In genomic region chr21:41169701-41170100, GRCh38 we compare ENCODE assay signal across 10 cellular contexts. TPM values are rescaled to one million over a fixed set of nuclear protein-coding genes. Genes with fewer than 3 reads are reported as not detected.
DNase-seq lines count a peak whose midpoint lies in the region; ATAC-seq and TF ChIP-seq lines count a peak whose summit lies in the region.
"Had no signal": no experiment of that assay in that cellular context is flagged by ENCODE, and none has a peak within 500 bp of the region (broad histone marks: within the 10 kb centered on the region; RNA-seq: fewer than 3 reads in every experiment).

No MANE protein-coding gene starts in this region.

- no peak overlapping the region for H2BK15ac ChIP-seq in mesendoderm (replicated peaks; ENCODE audit: low read depth)

- H4K5ac ChIP-seq in mesendoderm (ENCODE audit: low read length) = no peak overlapping the region

- H3K27ac ChIP-seq in colonic mucosa = no peak overlapping the region
- peak overlapping the region; percentile 53 for H3K27ac ChIP-seq in stomach smooth muscle (ENCODE audit: low read length)
- no peak overlapping the region for H3K27ac ChIP-seq in mesendoderm (ENCODE audit: low read depth, low read length)

- peak overlapping the region; percentile 82 for H3K4me3 ChIP-seq in Loucy (ENCODE audit: low read length, poor library complexity, severe bottlenecking)
- peak overlapping the region; percentile 71 for H3K4me3 ChIP-seq in colonic mucosa
- H3K4me3 ChIP-seq in stomach smooth muscle (ENCODE audit: low read length in 2 of 2) = peak overlapping the region in 1 of 2 donors; percentile 79
- no peak overlapping the region for H3K4me3 ChIP-seq in mesendoderm (ENCODE audit: low read length)

- no CpG with 5 or more reads among the region's 6 CpGs for WGBS in mesendoderm (ENCODE audit: extremely low coverage, insufficient coverage, low lambda C conversion rate)

- no peak overlapping the region for H2AFZ ChIP-seq in Loucy (ENCODE audit: low read length)

- no peak overlapping the region for H2BK120ac ChIP-seq in mesendoderm (ENCODE audit: low read depth, low read length)

- 0 out of 2 replicates have a peak, but pooled peaks cover 4% of the 10 kb centered on the region for H3F3A ChIP-seq in Loucy (ENCODE audit: low read depth)

- DNase-seq in colonic mucosa (no peak), mucosa of gallbladder (ENCODE audit: low spot score) (peak; percentile 33), mesendoderm (no peak)
- no peak for DNase-seq in activated T-helper 1 cell treated with anti-CD3 and anti-CD28 coated beads, Interleukin-12 subunit alpha, Interleukin-12 subunit beta, Interleukin-2, Interleukin-4 antibody, amounts not matched to agents 30 ng/mL and 10 ng/mL and 1 ng/mL, durations not matched to agents 14 hours and 24 hours and 36 hours (ENCODE audit: low spot score)
- DNase-seq: activated gamma-delta T cell treated with Interleukin-2 at 50 U/mL for 16 hours; effector memory CD4-positive, alpha-beta T cell had no signal

- peaks cover 3% of the 10 kb centered on the region for H3K79me1 ChIP-seq in mesendoderm (ENCODE audit: low read length)

- TF ChIP-seq CTCF in Loucy (conservative IDR thresholded peaks at IDR 0.05; ENCODE audit: low read length) = no peak
- TF ChIP-seq CTCF in colonic mucosa (IDR thresholded peaks at IDR 0.05) = no peak

- H3K79me2 ChIP-seq in Loucy (ENCODE audit: insufficient read depth, low read length) (peaks cover 28% of the 10 kb centered on the region; the same call in 1 of the 2 replicates), mesendoderm (ENCODE audit: control insufficient read depth, insufficient read depth, low read length) (no peaks in the 10 kb centered on the region)

- H4K20me1 ChIP-seq in Loucy (ENCODE audit: insufficient read depth, low read length, poor library complexity, severe bottlenecking) = peaks cover 8% of the 10 kb centered on the region

- H3K36me3 ChIP-seq in Loucy (ENCODE audit: insufficient read depth, low read length) = no peaks in the 10 kb centered on the region
- no peaks in the 10 kb centered on the region for H3K36me3 ChIP-seq in colonic mucosa
- H3K36me3 ChIP-seq in stomach smooth muscle (ENCODE audit: control insufficient read depth in 2 of 2, insufficient read depth in 2 of 2, low read length in 2 of 2) = no peaks in the 10 kb centered on the region
- H3K36me3 ChIP-seq in mesendoderm (ENCODE audit: control insufficient read depth, insufficient read depth, low read length) = no peaks in the 10 kb centered on the region
- H3K36me3 ChIP-seq: spleen had no signal

- H3K27me3 ChIP-seq in Loucy (ENCODE audit: insufficient read depth, low read length, poor library complexity, severe bottlenecking) (no peaks in the 10 kb centered on the region), colonic mucosa (no peaks in the 10 kb centered on the region), stomach smooth muscle (ENCODE audit: control insufficient read depth in 1 of 2, insufficient read depth in 2 of 2, low read length in 2 of 2) (no peaks in the 10 kb centered on the region), mesendoderm (ENCODE audit: insufficient read depth, low read length, poor library complexity) (no peaks in the 10 kb centered on the region)

- H3K9me2 ChIP-seq in Loucy (replicated peaks; ENCODE audit: low read depth, low read length) = no peaks in the 10 kb centered on the region

- no peak overlapping the region for H3K4ac ChIP-seq in mesendoderm (ENCODE audit: low read depth, low read length)

- H3K9ac ChIP-seq in Loucy (ENCODE audit: low read depth, low read length, poor library complexity, severe bottlenecking) (peak overlapping the region; percentile 57), colonic mucosa (ENCODE audit: low read depth in 2 of 2, low read length in 2 of 2) (no peak overlapping the region), stomach smooth muscle (ENCODE audit: low read length in 2 of 2) (peak overlapping the region; percentile 55 to 60), mesendoderm (ENCODE audit: low read length) (no peak overlapping the region)

- no peak overlapping the region for H2BK5ac ChIP-seq in mesendoderm (ENCODE audit: low read length)

- no peak overlapping the region for H3K18ac ChIP-seq in mesendoderm (ENCODE audit: low read length)

- H3K9me3 ChIP-seq in Loucy (ENCODE audit: insufficient read depth, low read depth, low read length) (no peaks in the 10 kb centered on the region), colonic mucosa (no peaks in the 10 kb centered on the region), stomach smooth muscle (ENCODE audit: control insufficient read depth in 2 of 2, low read length in 2 of 2) (no peaks in the 10 kb centered on the region)
- H3K9me3 ChIP-seq: spleen had no signal

- no peak overlapping the region for H3K4me3 Mint-ChIP-seq in activated T-helper 1 cell treated with anti-CD3 and anti-CD28 coated beads, Interleukin-12 subunit alpha, Interleukin-12 subunit beta, Interleukin-2, Interleukin-4 antibody, amounts not matched to agents 30 ng/mL and 10 ng/mL and 1 ng/mL, durations not matched to agents 14 hours and 24 hours and 36 hours

- H3K27ac Mint-ChIP-seq in activated T-helper 1 cell treated with anti-CD3 and anti-CD28 coated beads, Interleukin-12 subunit alpha, Interleukin-12 subunit beta, Interleukin-2, Interleukin-4 antibody, amounts not matched to agents 30 ng/mL and 10 ng/mL and 1 ng/mL, durations not matched to agents 14 hours and 24 hours and 36 hours = no peak overlapping the region

- no peaks in the 10 kb centered on the region for H3K9me3 Mint-ChIP-seq in activated T-helper 1 cell treated with anti-CD3 and anti-CD28 coated beads, Interleukin-12 subunit alpha, Interleukin-12 subunit beta, Interleukin-2, Interleukin-4 antibody, amounts not matched to agents 30 ng/mL and 10 ng/mL and 1 ng/mL, durations not matched to agents 14 hours and 24 hours and 36 hours

- no peaks in the 10 kb centered on the region for H3K36me3 Mint-ChIP-seq in activated T-helper 1 cell treated with anti-CD3 and anti-CD28 coated beads, Interleukin-12 subunit alpha, Interleukin-12 subunit beta, Interleukin-2, Interleukin-4 antibody, amounts not matched to agents 30 ng/mL and 10 ng/mL and 1 ng/mL, durations not matched to agents 14 hours and 24 hours and 36 hours (ENCODE audit: low read depth)

- no peak overlapping the region for H4K8ac ChIP-seq in mesendoderm (ENCODE audit: low read depth, low read length)

- H3K4me2 ChIP-seq in Loucy (ENCODE audit: low read depth, low read length, poor library complexity, severe bottlenecking) (peak overlapping the region; percentile 92), mesendoderm (ENCODE audit: low read length) (no peak overlapping the region)

- H2AK5ac ChIP-seq in mesendoderm (ENCODE audit: low read length) = no peak overlapping the region

- H3K4me1 Mint-ChIP-seq in activated T-helper 1 cell treated with anti-CD3 and anti-CD28 coated beads, Interleukin-12 subunit alpha, Interleukin-12 subunit beta, Interleukin-2, Interleukin-4 antibody, amounts not matched to agents 30 ng/mL and 10 ng/mL and 1 ng/mL, durations not matched to agents 14 hours and 24 hours and 36 hours (ENCODE audit: low read depth) = peaks cover 11% of the 10 kb centered on the region

- H3K23ac ChIP-seq in mesendoderm (ENCODE audit: low read length) = no peak overlapping the region

- H3K27me3 Mint-ChIP-seq in activated T-helper 1 cell treated with anti-CD3 and anti-CD28 coated beads, Interleukin-12 subunit alpha, Interleukin-12 subunit beta, Interleukin-2, Interleukin-4 antibody, amounts not matched to agents 30 ng/mL and 10 ng/mL and 1 ng/mL, durations not matched to agents 14 hours and 24 hours and 36 hours (ENCODE audit: insufficient read depth) = peaks cover 46% of the 10 kb centered on the region

- intact Hi-C loops in colonic mucosa (cut with DNase I) = loop anchor here (10.0 kb wide), 1 partner anchor 65 kb away; no protein-coding TSS in a partner anchor
- intact Hi-C loops in activated T-helper 1 cell treated with anti-CD3 and anti-CD28 coated beads, Interleukin-12 subunit alpha, Interleukin-12 subunit beta, Interleukin-2, Interleukin-4 antibody, amounts not matched to agents 30 ng/mL and 10 ng/mL and 1 ng/mL, durations not matched to agents 14 hours and 24 hours and 36 hours (cut with micrococcal nuclease) = no loop called here

- no peak for ATAC-seq in GM21526 (IDR thresholded peaks at IDR 0.05; ENCODE audit: low FRiP score, unreplicated experiment)

- no peak overlapping the region for H3K56ac ChIP-seq in mesendoderm (ENCODE audit: low read length)

- H3K4me1 ChIP-seq in Loucy (ENCODE audit: insufficient read depth, low read length, poor library complexity, severe bottlenecking) (peaks cover 45% of the 10 kb centered on the region), colonic mucosa (no peaks in the 10 kb centered on the region), stomach smooth muscle (ENCODE audit: control insufficient read depth, insufficient read depth, low read length) (peaks cover 22% of the 10 kb centered on the region), mesendoderm (ENCODE audit: control insufficient read depth, low read depth, low read length) (peaks cover 6% of the 10 kb centered on the region)

RNA-seq across cellular contexts. Expression of gene BACE2, which starts 1.7 kb away (rescaled TPM):
- total RNA-seq in colonic mucosa (10 to 100 TPM; 69.5 to 80.2 TPM), mucosa of gallbladder (174 TPM)
- polyA plus RNA-seq in mesendoderm (2013, experiment 1 of 2) = 20.9 TPM
- 20.0 TPM for polyA plus RNA-seq in mesendoderm (2013, experiment 2 of 2)
- total RNA-seq in activated T-helper 1 cell treated with anti-CD3 and anti-CD28 coated beads, Interleukin-12 subunit alpha, Interleukin-12 subunit beta, Interleukin-2, Interleukin-4 antibody, amounts not matched to agents 30 ng/mL and 10 ng/mL and 1 ng/mL, durations not matched to agents 14 hours and 24 hours and 36 hours = 0.81 and 1.8 TPM in 2 replicates

Comparison
In these comparisons a context has a peak if more than half of its experiments do, and no peak if none do; other contexts are left out.
1. H3K9ac ChIP-seq: peak in Loucy (single experiment) and stomach smooth muscle (2 of 2); none in colonic mucosa (0 of 2) and mesendoderm (single experiment).
2. RNA of gene BACE2, which starts 1.7 kb away (total RNA-seq): 174 TPM in mucosa of gallbladder (single experiment) and 69.5 to 80.2 TPM in colonic mucosa; 0.81 to 1.8 TPM in activated T-helper 1 cell treated with anti-CD3 and anti-CD28 coated beads, Interleukin-12 subunit alpha, Interleukin-12 subunit beta, Interleukin-2, Interleukin-4 antibody, amounts not matched to agents 30 ng/mL and 10 ng/mL and 1 ng/mL, durations not matched to agents 14 hours and 24 hours and 36 hours; every median in the first group is over 10 times any median in the second.